In the genomic region with DNA sequence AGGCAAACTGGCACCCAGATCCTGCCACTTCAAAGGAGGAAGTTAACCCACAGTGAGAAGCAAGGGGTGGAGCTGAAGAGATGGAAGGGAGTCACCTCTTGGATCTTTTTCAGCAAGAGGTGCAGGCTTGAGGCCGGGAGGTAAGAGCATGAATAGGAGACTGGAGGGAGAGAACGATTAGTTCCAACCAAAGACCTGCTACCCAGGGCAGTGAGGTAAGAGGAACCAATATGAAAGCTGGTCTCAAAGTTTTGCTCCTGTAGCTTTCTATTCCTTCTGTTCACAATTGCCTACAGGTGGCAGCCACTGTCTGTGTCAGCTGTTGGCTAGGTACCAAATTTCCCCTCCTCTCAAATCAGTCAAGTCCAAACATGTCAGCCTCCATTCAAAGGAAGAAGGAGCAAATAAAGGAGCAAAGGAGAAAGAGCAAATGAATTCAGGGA, we compare ENCODE assay signal across 9 cellular contexts. TPM values are rescaled to one million over a fixed set of nuclear protein-coding genes. Genes with fewer than 3 reads are reported as not detected.
A peak's percentile ranks its signal among the peaks of the same experiment; 100 is the strongest.
DNase-seq lines count a peak whose midpoint lies in the region; ATAC-seq, FAIRE-seq and TF ChIP-seq lines count a peak whose summit lies in the region.
"Had no signal": no experiment of that assay in that cellular context is flagged by ENCODE, and none has a peak within 500 bp of the region (broad histone marks: within the 10 kb centered on the region; RNA-seq: fewer than 3 reads in every experiment).

No MANE protein-coding gene starts in this region.

- intact Hi-C loops in mammary epithelial cell (cut with micrococcal nuclease), result no loop called here

- H3K36me3 Mint-ChIP-seq in CD4-positive, CD25-positive, alpha-beta regulatory T cell, result peaks cover 3% of the 10 kb centered on the region

- H3K27ac ChIP-seq in CD4-positive, CD25-positive, alpha-beta regulatory T cell (ENCODE audit: insufficient read depth, low read length, poor library complexity, severe bottlenecking), result no peak overlapping the region
- no peak overlapping the region for H3K27ac ChIP-seq in mammary epithelial cell (ENCODE audit: insufficient read depth, low read depth, low read length)

- no peaks in the 10 kb centered on the region for H3K79me2 ChIP-seq in mammary epithelial cell (ENCODE audit: insufficient read depth, low read length)

- H3K9me3 Mint-ChIP-seq in CD4-positive, CD25-positive, alpha-beta regulatory T cell, result no peaks in the 10 kb centered on the region

- WGBS in mammary epithelial cell (ENCODE audit: low coverage, missing lambda C conversion rate), result 0% methylated on average over 2 of the region's 2 CpGs

- H3K27me3 ChIP-seq in CD4-positive, CD25-positive, alpha-beta regulatory T cell (ENCODE audit: control insufficient read depth, insufficient read depth, low read length), result no peaks in the 10 kb centered on the region
- H3K27me3 ChIP-seq in mammary epithelial cell (ENCODE audit: insufficient read depth, low read length), result no peaks in the 10 kb centered on the region

- no peaks in the 10 kb centered on the region for H3K36me3 ChIP-seq in CD4-positive, CD25-positive, alpha-beta regulatory T cell (ENCODE audit: control insufficient read depth, insufficient read depth, low read length)
- H3K36me3 ChIP-seq in mammary epithelial cell (ENCODE audit: insufficient read depth, low read length), result no peaks in the 10 kb centered on the region

- no peak overlapping the region for H3K4me3 ChIP-seq in CD4-positive, CD25-positive, alpha-beta regulatory T cell (ENCODE audit: low read depth, low read length)
- no peak overlapping the region for H3K4me3 ChIP-seq in mammary epithelial cell (replicated peaks in 1 of 3; ENCODE audit: insufficient read depth in 1 of 3, low read depth in 2 of 3, low read length in 3 of 3)

- in situ Hi-C loops in mammary epithelial cell (cut with MboI; ENCODE audit: low sequenced_read_pairs in 2 of 2), result no loop called here

- H3K4me1 ChIP-seq in CD4-positive, CD25-positive, alpha-beta regulatory T cell (ENCODE audit: control insufficient read depth, insufficient read depth, low read length, poor library complexity, severe bottlenecking), result peaks cover 4% of the 10 kb centered on the region
- peaks cover 22% of the 10 kb centered on the region for H3K4me1 ChIP-seq in mammary epithelial cell (ENCODE audit: insufficient read depth, low read length)

- FAIRE-seq in GM19239 (lab: Jason Lieb, UNC) (peak; percentile 74), RCC 7860 (lab: Jason Lieb, UNC) (no peak)

- peak; percentile 3 to 32 for TF ChIP-seq CTCF in mammary epithelial cell (conservative IDR thresholded peaks at IDR 0.05 in 1 of 2, IDR thresholded peaks at IDR 0.05 in 1 of 2; ENCODE audit: extremely low read depth in 1 of 2, insufficient read depth in 1 of 2, low read depth in 1 of 2, low read length in 2 of 2)

- H3K27me3 Mint-ChIP-seq in CD4-positive, CD25-positive, alpha-beta regulatory T cell, result no peaks in the 10 kb centered on the region

- BruUV-seq in mammary epithelial cell (replicated peaks; lab: Mats Ljungman, UMichigan), result no TSS peak

- CTCF ChIA-PET in mammary epithelial cell (lab: Charles Lee; ENCODE audit: low non-redundant PET), result interaction anchor here (0.6 to 1.0 kb wide), 4 partner anchors 30 to 752 kb away, joined by 3 to 8 read pairs (median 6); no protein-coding TSS in a partner anchor

- no peak overlapping the region for H3K4me3 Mint-ChIP-seq in CD4-positive, CD25-positive, alpha-beta regulatory T cell

- H4K20me1 ChIP-seq in mammary epithelial cell (ENCODE audit: insufficient read depth, low read length), result no peaks in the 10 kb centered on the region

- peak in 1 of 3 donors; percentile 52 for DNase-seq in CD4-positive, CD25-positive, alpha-beta regulatory T cell
- DNase-seq in GM19239 (ENCODE audit: insufficient read length, low spot score) (peak; percentile 33), NCI-H2196 treated with DMSO at 0.1 percent for 48 hours (lab: John Stamatoyannopoulos, UW; ENCODE audit: unreplicated experiment) (peak; percentile 61), mammary epithelial cell (peak; percentile 80), RCC 7860 (ENCODE audit: low spot score) (no peak), H4 (ENCODE audit: low spot score) (no peak)
- DNase-seq in effector CD4-positive, alpha-beta T cell, result no peak

- peak overlapping the region; percentile 59 to 88 (median 67) for H3K27ac Mint-ChIP-seq in CD4-positive, CD25-positive, alpha-beta regulatory T cell

- H2AFZ ChIP-seq in mammary epithelial cell (ENCODE audit: low read depth, low read length), result peak overlapping the region; percentile 57

- peaks cover 9 to 44% (median 14%) of the 10 kb centered on the region in 4 donors for H3K4me1 Mint-ChIP-seq in CD4-positive, CD25-positive, alpha-beta regulatory T cell

- ATAC-seq in CD4-positive, CD25-positive, alpha-beta regulatory T cell (ENCODE audit: low read depth in 2 of 2), result peak; percentile 32 to 37
- ATAC-seq in HG02938 (IDR thresholded peaks at IDR 0.05; ENCODE audit: unreplicated experiment), result no peak

- H3K9me3 ChIP-seq in CD4-positive, CD25-positive, alpha-beta regulatory T cell (ENCODE audit: control insufficient read depth in 2 of 2, low read length in 2 of 2), result no peaks in the 10 kb centered on the region
- H3K9me3 ChIP-seq in mammary epithelial cell (replicated peaks; ENCODE audit: insufficient read depth, low read length), result no peaks in the 10 kb centered on the region

- peak overlapping the region; percentile 49 for H3K4me2 ChIP-seq in mammary epithelial cell (ENCODE audit: insufficient read depth, low read depth, low read length)

- no peak overlapping the region for H3K9ac ChIP-seq in mammary epithelial cell (ENCODE audit: insufficient read depth, low read length)

- dilution Hi-C loops in mammary epithelial cell (cut with HindIII; ENCODE audit: low sequenced_read_pairs), result no loop called here

RNA-seq across cellular contexts. Expression of gene TAC3, which starts 14.9 kb away (rescaled TPM):
- total RNA-seq in CD4-positive, CD25-positive, alpha-beta regulatory T cell, result not detected
- not detected for polyA plus RNA-seq in CD4-positive, CD25-positive, alpha-beta regulatory T cell
- total RNA-seq in mammary epithelial cell, result not detected
- not detected for polyA plus RNA-seq in mammary epithelial cell
- not detected for polyA minus RNA-seq in mammary epithelial cell
- not detected in 2 replicates for total RNA-seq in H4 (2014; rRNA removed; shearing (Covaris generic))
- total RNA-seq: liver had no signal
- polyA plus RNA-seq: liver had no signal

RNA-seq across cellular contexts. Expression of gene MYO1A, which starts 18.7 kb away (rescaled TPM):
- 0.32 TPM for total RNA-seq in CD4-positive, CD25-positive, alpha-beta regulatory T cell
- polyA plus RNA-seq in CD4-positive, CD25-positive, alpha-beta regulatory T cell, result under 1 TPM in 1 of 4 donors, not detected in 3; 0.38 TPM
- total RNA-seq in mammary epithelial cell, result not detected
- 0.03 TPM for polyA plus RNA-seq in mammary epithelial cell
- polyA minus RNA-seq in mammary epithelial cell, result not detected
- total RNA-seq in H4 (2014; rRNA removed; shearing (Covaris generic)), result not detected in 2 replicates

RNA-seq across cellular contexts. Expression of gene ZBTB39, which starts 24.9 kb away (rescaled TPM):
- 8.6 TPM for total RNA-seq in CD4-positive, CD25-positive, alpha-beta regulatory T cell
- polyA plus RNA-seq in CD4-positive, CD25-positive, alpha-beta regulatory T cell, result 1 to 10 TPM; 1.5 to 1.8 (median 1.7) TPM
- 1 to 10 TPM; 5.7 to 8.0 TPM for total RNA-seq in mammary epithelial cell
- 4.5 TPM for polyA plus RNA-seq in mammary epithelial cell
- polyA minus RNA-seq in mammary epithelial cell, result 7.7 TPM
- 3.4 and 3.8 TPM in 2 replicates for total RNA-seq in H4 (2014; rRNA removed; shearing (Covaris generic))

RNA-seq across cellular contexts. Expression of gene NEMP1, which starts 47.3 kb away (rescaled TPM):
- total RNA-seq in CD4-positive, CD25-positive, alpha-beta regulatory T cell, result 14.7 TPM
- polyA plus RNA-seq in CD4-positive, CD25-positive, alpha-beta regulatory T cell, result 1 to 10 TPM; 3.1 to 7.1 (median 4.7) TPM
- total RNA-seq in mammary epithelial cell, result 10 to 100 TPM in 1 of 2 donors, 1 to 10 TPM in 1; 7.3 to 31.0 TPM
- polyA plus RNA-seq in mammary epithelial cell, result 11.4 TPM
- 22.2 TPM for polyA minus RNA-seq in mammary epithelial cell
- total RNA-seq in H4 (2014; rRNA removed; shearing (Covaris generic)), result 10.5 and 18.0 TPM in 2 replicates

RNA-seq across cellular contexts. Expression of gene NAB2, which starts 57.7 kb away (rescaled TPM):
- total RNA-seq in CD4-positive, CD25-positive, alpha-beta regulatory T cell, result 7.5 TPM
- 1 to 10 TPM in 2 of 4 donors, under 1 TPM in 2; 0.31 to 1.2 (median 0.90) TPM for polyA plus RNA-seq in CD4-positive, CD25-positive, alpha-beta regulatory T cell
- total RNA-seq in mammary epithelial cell, result 10 to 100 TPM; 33.8 to 35.3 TPM
- polyA plus RNA-seq in mammary epithelial cell, result 28.4 TPM
- 66.6 TPM for polyA minus RNA-seq in mammary epithelial cell
- 16.5 and 20.2 TPM in 2 replicates for total RNA-seq in H4 (2014; rRNA removed; shearing (Covaris generic))

Comparison
In these comparisons a context has a peak if more than half of its experiments do, and no peak if none do; other contexts are left out.
1. DNase-seq: peak in GM19239 (single experiment), NCI-H2196 treated with DMSO at 0.1 percent for 48 hours (single experiment) and mammary epithelial cell (single experiment); none in RCC 7860 (single experiment), effector CD4-positive, alpha-beta T cell (single experiment) and H4 (single experiment).